In the genomic region with DNA sequence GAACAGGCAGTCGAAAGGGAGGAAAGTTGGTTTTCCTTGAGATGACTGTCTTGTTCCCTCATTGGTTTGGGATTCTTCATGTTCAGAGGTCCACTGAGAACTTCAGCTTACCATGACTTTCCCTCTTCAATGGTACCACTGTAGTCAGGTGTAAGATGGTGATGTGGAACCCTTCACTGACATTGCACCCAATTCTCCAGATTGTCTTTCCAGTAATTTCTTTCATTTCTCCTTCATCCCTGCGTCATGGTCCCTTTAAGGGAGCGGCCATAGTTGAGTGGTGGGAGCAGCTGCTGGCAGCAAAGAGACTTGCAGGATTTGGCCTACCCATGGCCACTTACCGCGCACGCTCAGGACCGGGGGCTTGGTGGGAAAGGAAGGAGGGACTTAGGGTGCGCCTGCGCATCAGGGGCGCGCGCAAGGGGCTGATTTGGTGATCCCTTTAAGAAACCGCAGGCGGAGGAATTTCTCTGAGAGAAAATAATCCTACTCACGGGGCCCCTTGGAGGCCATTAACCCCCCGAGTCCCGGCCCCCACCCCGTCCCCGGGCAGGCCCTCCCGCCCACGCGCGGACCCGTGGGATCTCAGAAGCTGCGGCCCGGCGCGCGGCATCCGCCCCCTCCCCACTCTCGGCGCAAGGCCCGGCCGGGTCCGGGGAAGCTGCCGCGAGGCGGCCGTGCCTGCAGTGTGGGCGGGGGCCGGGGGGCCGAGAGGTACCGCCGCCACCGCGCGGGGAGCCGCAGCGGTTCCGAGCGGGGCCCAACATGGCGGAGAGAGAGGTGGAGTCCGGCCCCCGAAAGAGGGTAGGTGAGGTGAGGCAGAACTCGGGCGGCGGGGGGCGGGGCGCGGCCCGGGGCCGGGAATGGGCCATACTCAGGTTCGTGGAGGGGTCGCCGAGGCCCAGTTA, we compare ENCODE assay signal across 1 cellular context.
TF ChIP-seq lines count a peak whose summit lies in the region.

Gene ZMYM4 (plus strand): TSS at position 428 of the 908 bp plus-strand sequence. CDS start 338 bp downstream, at position 766.

TF ChIP-seq in HEK293, 187 proteins besides CTCF, POLR2A, EP300 and RAD21 (continued from another document and continues in another):
- TF ChIP-seq KLF9 (tag by site-specific recombination; IDR thresholded peaks at IDR 0.05; ENCODE audit: low read depth) (peak; percentile 88), ZSCAN23 (tag by site-specific recombination; IDR thresholded peaks at IDR 0.05) (no peak), REST (tag by site-specific recombination; IDR thresholded peaks at IDR 0.05) (no peak), KLF10 (tag by site-specific recombination; IDR thresholded peaks at IDR 0.05) (0 out of 2 replicates have a peak, but pooled peaks have one; percentile 63), ZNF777 (tag by site-specific recombination; IDR thresholded peaks at IDR 0.05; ENCODE audit: borderline replicate concordance) (no peak), SP2 (tag by site-specific recombination; IDR thresholded peaks at IDR 0.05) (peak; percentile 63), ZNF211 (tag by site-specific recombination; IDR thresholded peaks at IDR 0.05; ENCODE audit: low read depth) (no peak), IKZF3 (tag by site-specific recombination; IDR thresholded peaks at IDR 0.05) (no peak), GLI4 (tag by site-specific recombination; IDR thresholded peaks at IDR 0.05) (no peak), HOXD13 (CRISPR knock-in tag; IDR thresholded peaks at IDR 0.05; ENCODE audit: borderline replicate concordance) (no peak), ZXDB (tag by site-specific recombination; IDR thresholded peaks at IDR 0.05) (peak; percentile 69), GLI2 (tag by site-specific recombination; IDR thresholded peaks at IDR 0.05; ENCODE audit: borderline replicate concordance, low read depth) (no peak), ZNF2 (tag by site-specific recombination; IDR thresholded peaks at IDR 0.05) (peak; percentile 42; the same call in 1 of the 2 replicates), ZNF341 (tag by site-specific recombination; IDR thresholded peaks at IDR 0.05; ENCODE audit: low read depth) (no peak), ZNF426 (tag by site-specific recombination; IDR thresholded peaks at IDR 0.05) (no peak), TCF7L2 (IDR thresholded peaks at IDR 0.05; ENCODE audit: borderline replicate concordance, low read depth, low read length) (no peak), WT1 (tag by site-specific recombination; IDR thresholded peaks at IDR 0.05) (no peak), ZNF324 (tag by site-specific recombination; IDR thresholded peaks at IDR 0.05) (peak; percentile 69; the same call in 1 of the 2 replicates), ZNF830 (tag by site-specific recombination; IDR thresholded peaks at IDR 0.05; ENCODE audit: low read depth) (no peak), OVOL3 (tag by site-specific recombination; IDR thresholded peaks at IDR 0.05) (no peak), ZSCAN16 (tag by site-specific recombination; IDR thresholded peaks at IDR 0.05) (no peak), ZSCAN30 (tag by site-specific recombination; IDR thresholded peaks at IDR 0.05) (peak; percentile 32; the same call in 1 of the 2 replicates), SP3 (tag by site-specific recombination; IDR thresholded peaks at IDR 0.05) (peak; percentile 47), ZFP69B (tag by site-specific recombination; IDR thresholded peaks at IDR 0.05) (peak; percentile 27; the same call in 1 of the 2 replicates), BCL11B (tag by site-specific recombination; IDR thresholded peaks at IDR 0.05; ENCODE audit: low read depth) (no peak), TRIM28 (IDR thresholded peaks at IDR 0.05; ENCODE audit: borderline replicate concordance, low read length) (peak; percentile 74), ZBTB8A (tag by site-specific recombination; IDR thresholded peaks at IDR 0.05) (peak; percentile 19; the same call in 1 of the 2 replicates), REPIN1 (tag by site-specific recombination; IDR thresholded peaks at IDR 0.05; ENCODE audit: low read depth) (no peak), KLF16 (tag by site-specific recombination; IDR thresholded peaks at IDR 0.05) (0 out of 2 replicates have a peak, but pooled peaks have one; percentile 29), ZNF521 (tag by site-specific recombination; IDR thresholded peaks at IDR 0.05) (no peak), ZNF654 (tag by site-specific recombination; IDR thresholded peaks at IDR 0.05; ENCODE audit: low read depth) (no peak), PRDM2 (tag by site-specific recombination; IDR thresholded peaks at IDR 0.05; ENCODE audit: borderline replicate concordance) (no peak), ZNF664 (tag by site-specific recombination; IDR thresholded peaks at IDR 0.05) (no peak), ZNF610 (tag by site-specific recombination; IDR thresholded peaks at IDR 0.05; ENCODE audit: borderline replicate concordance) (0 out of 2 replicates have a peak, but pooled peaks have one; percentile 31), ZNF121 (tag by site-specific recombination; IDR thresholded peaks at IDR 0.05) (no peak)
- TF ChIP-seq, protein P1, sequence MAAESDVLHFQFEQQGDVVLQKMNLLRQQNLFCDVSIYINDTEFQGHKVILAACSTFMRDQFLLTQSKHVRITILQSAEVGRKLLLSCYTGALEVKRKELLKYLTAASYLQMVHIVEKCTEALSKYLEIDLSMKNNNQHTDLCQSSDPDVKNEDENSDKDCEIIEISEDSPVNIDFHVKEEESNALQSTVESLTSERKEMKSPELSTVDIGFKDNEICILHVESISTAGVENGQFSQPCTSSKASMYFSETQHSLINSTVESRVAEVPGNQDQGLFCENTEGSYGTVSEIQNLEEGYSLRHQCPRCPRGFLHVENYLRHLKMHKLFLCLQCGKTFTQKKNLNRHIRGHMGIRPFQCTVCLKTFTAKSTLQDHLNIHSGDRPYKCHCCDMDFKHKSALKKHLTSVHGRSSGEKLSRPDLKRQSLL (tag by site-specific recombination; IDR thresholded peaks at IDR 0.05) = no peak
- TF ChIP-seq, protein P2, sequence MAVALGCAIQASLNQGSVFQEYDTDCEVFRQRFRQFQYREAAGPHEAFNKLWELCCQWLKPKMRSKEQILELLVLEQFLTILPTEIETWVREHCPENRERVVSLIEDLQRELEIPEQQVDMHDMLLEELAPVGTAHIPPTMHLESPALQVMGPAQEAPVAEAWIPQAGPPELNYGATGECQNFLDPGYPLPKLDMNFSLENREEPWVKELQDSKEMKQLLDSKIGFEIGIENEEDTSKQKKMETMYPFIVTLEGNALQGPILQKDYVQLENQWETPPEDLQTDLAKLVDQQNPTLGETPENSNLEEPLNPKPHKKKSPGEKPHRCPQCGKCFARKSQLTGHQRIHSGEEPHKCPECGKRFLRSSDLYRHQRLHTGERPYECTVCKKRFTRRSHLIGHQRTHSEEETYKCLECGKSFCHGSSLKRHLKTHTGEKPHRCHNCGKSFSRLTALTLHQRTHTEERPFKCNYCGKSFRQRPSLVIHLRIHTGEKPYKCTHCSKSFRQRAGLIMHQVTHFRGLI (tag by site-specific recombination; IDR thresholded peaks at IDR 0.05) = no peak
- TF ChIP-seq, protein P3, sequence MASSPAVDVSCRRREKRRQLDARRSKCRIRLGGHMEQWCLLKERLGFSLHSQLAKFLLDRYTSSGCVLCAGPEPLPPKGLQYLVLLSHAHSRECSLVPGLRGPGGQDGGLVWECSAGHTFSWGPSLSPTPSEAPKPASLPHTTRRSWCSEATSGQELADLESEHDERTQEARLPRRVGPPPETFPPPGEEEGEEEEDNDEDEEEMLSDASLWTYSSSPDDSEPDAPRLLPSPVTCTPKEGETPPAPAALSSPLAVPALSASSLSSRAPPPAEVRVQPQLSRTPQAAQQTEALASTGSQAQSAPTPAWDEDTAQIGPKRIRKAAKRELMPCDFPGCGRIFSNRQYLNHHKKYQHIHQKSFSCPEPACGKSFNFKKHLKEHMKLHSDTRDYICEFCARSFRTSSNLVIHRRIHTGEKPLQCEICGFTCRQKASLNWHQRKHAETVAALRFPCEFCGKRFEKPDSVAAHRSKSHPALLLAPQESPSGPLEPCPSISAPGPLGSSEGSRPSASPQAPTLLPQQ (tag by site-specific recombination; IDR thresholded peaks at IDR 0.05) = peak; percentile 42
- TF ChIP-seq, protein P4, sequence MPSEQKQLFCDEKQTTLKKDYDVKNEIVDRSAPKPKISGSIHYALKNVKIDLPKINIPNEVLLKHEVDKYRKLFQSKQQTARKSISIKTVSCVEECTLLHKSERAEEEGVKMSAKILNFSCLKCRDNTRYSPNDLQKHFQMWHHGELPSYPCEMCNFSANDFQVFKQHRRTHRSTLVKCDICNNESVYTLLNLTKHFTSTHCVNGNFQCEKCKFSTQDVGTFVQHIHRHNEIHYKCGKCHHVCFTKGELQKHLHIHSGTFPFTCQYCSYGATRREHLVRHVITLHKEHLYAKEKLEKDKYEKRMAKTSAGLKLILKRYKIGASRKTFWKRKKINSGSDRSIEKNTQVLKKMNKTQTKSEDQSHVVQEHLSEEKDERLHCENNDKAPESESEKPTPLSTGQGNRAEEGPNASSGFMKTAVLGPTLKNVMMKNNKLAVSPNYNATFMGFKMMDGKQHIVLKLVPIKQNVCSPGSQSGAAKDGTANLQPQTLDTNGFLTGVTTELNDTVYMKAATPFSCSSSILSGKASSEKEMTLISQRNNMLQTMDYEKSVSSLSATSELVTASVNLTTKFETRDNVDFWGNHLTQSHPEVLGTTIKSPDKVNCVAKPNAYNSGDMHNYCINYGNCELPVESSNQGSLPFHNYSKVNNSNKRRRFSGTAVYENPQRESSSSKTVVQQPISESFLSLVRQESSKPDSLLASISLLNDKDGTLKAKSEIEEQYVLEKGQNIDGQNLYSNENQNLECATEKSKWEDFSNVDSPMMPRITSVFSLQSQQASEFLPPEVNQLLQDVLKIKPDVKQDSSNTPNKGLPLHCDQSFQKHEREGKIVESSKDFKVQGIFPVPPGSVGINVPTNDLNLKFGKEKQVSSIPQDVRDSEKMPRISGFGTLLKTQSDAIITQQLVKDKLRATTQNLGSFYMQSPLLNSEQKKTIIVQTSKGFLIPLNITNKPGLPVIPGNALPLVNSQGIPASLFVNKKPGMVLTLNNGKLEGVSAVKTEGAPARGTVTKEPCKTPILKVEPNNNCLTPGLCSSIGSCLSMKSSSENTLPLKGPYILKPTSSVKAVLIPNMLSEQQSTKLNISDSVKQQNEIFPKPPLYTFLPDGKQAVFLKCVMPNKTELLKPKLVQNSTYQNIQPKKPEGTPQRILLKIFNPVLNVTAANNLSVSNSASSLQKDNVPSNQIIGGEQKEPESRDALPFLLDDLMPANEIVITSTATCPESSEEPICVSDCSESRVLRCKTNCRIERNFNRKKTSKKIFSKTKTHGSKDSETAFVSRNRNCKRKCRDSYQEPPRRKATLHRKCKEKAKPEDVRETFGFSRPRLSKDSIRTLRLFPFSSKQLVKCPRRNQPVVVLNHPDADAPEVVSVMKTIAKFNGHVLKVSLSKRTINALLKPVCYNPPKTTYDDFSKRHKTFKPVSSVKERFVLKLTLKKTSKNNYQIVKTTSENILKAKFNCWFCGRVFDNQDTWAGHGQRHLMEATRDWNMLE (tag by site-specific recombination; conservative IDR thresholded peaks at IDR 0.05; ENCODE audit: low read depth) = peak; percentile 78
